In genomic region chr17:77388384-77389306, GRCh38 we compare ENCODE assay signal across 1 cellular context.
TF ChIP-seq lines count a peak whose summit lies in the region.

No MANE protein-coding gene starts in this region.

TF ChIP-seq in HepG2, 621 proteins besides CTCF, POLR2A, EP300 and RAD21 (continued from another document and continues in another):
- TF ChIP-seq ARID4A (CRISPR knock-in tag; IDR thresholded peaks at IDR 0.05; ENCODE audit: borderline replicate concordance) = peak; percentile 76
- no peak for TF ChIP-seq ETV5 (CRISPR knock-in tag; IDR thresholded peaks at IDR 0.05; ENCODE audit: borderline replicate concordance)
- 0 out of 2 replicates have a peak, but pooled peaks have one; percentile 22 for TF ChIP-seq GABPB1 (CRISPR knock-in tag; IDR thresholded peaks at IDR 0.05)
- TF ChIP-seq ZNF563 (CRISPR knock-in tag; IDR thresholded peaks at IDR 0.05) = peak; percentile 62; the same call in 1 of the 2 replicates
- TF ChIP-seq ERF (CRISPR knock-in tag; IDR thresholded peaks at IDR 0.05) = 0 out of 2 replicates have a peak, but pooled peaks have one; percentile 24
- no peak for TF ChIP-seq PHF5A (CRISPR knock-in tag; IDR thresholded peaks at IDR 0.05; ENCODE audit: low read depth, unreplicated experiment)
- TF ChIP-seq ZNF121 (CRISPR knock-in tag; IDR thresholded peaks at IDR 0.05) = peak; percentile 72
- TF ChIP-seq MTA1 (CRISPR knock-in tag; IDR thresholded peaks at IDR 0.05; ENCODE audit: borderline replicate concordance) = peak; percentile 91; the same call in 1 of the 2 replicates
- 0 out of 2 replicates have a peak, but pooled peaks have one; percentile 34 for TF ChIP-seq ZNF333 (CRISPR knock-in tag; IDR thresholded peaks at IDR 0.05; ENCODE audit: borderline replicate concordance)
- 0 out of 2 replicates have a peak, but pooled peaks have one; percentile 28 for TF ChIP-seq FOXO1 (CRISPR knock-in tag; IDR thresholded peaks at IDR 0.05)
- TF ChIP-seq ZNF292 (CRISPR knock-in tag; IDR thresholded peaks at IDR 0.05; ENCODE audit: borderline replicate concordance, low read depth) = peak; percentile 65; the same call in 1 of the 2 replicates
- TF ChIP-seq TARDBP (CRISPR knock-in tag; IDR thresholded peaks at IDR 0.05) = peak; percentile 67; the same call in 1 of the 2 replicates
- peak; percentile 36 for TF ChIP-seq SKI (IDR thresholded peaks at IDR 0.05; ENCODE audit: partially characterized antibody)
- TF ChIP-seq SAP130 (CRISPR knock-in tag; IDR thresholded peaks at IDR 0.05; ENCODE audit: low read depth) = peak; percentile 60
- TF ChIP-seq ZHX1 (CRISPR knock-in tag; IDR thresholded peaks at IDR 0.05; ENCODE audit: low read depth) = peak; percentile 78; the same call in 1 of the 2 replicates
- TF ChIP-seq, protein P1, sequence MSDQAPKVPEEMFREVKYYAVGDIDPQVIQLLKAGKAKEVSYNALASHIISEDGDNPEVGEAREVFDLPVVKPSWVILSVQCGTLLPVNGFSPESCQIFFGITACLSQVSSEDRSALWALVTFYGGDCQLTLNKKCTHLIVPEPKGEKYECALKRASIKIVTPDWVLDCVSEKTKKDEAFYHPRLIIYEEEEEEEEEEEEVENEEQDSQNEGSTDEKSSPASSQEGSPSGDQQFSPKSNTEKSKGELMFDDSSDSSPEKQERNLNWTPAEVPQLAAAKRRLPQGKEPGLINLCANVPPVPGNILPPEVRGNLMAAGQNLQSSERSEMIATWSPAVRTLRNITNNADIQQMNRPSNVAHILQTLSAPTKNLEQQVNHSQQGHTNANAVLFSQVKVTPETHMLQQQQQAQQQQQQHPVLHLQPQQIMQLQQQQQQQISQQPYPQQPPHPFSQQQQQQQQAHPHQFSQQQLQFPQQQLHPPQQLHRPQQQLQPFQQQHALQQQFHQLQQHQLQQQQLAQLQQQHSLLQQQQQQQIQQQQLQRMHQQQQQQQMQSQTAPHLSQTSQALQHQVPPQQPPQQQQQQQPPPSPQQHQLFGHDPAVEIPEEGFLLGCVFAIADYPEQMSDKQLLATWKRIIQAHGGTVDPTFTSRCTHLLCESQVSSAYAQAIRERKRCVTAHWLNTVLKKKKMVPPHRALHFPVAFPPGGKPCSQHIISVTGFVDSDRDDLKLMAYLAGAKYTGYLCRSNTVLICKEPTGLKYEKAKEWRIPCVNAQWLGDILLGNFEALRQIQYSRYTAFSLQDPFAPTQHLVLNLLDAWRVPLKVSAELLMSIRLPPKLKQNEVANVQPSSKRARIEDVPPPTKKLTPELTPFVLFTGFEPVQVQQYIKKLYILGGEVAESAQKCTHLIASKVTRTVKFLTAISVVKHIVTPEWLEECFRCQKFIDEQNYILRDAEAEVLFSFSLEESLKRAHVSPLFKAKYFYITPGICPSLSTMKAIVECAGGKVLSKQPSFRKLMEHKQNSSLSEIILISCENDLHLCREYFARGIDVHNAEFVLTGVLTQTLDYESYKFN (CRISPR knock-in tag; conservative IDR thresholded peaks at IDR 0.05) = peak; percentile 81
- TF ChIP-seq, protein P2, sequence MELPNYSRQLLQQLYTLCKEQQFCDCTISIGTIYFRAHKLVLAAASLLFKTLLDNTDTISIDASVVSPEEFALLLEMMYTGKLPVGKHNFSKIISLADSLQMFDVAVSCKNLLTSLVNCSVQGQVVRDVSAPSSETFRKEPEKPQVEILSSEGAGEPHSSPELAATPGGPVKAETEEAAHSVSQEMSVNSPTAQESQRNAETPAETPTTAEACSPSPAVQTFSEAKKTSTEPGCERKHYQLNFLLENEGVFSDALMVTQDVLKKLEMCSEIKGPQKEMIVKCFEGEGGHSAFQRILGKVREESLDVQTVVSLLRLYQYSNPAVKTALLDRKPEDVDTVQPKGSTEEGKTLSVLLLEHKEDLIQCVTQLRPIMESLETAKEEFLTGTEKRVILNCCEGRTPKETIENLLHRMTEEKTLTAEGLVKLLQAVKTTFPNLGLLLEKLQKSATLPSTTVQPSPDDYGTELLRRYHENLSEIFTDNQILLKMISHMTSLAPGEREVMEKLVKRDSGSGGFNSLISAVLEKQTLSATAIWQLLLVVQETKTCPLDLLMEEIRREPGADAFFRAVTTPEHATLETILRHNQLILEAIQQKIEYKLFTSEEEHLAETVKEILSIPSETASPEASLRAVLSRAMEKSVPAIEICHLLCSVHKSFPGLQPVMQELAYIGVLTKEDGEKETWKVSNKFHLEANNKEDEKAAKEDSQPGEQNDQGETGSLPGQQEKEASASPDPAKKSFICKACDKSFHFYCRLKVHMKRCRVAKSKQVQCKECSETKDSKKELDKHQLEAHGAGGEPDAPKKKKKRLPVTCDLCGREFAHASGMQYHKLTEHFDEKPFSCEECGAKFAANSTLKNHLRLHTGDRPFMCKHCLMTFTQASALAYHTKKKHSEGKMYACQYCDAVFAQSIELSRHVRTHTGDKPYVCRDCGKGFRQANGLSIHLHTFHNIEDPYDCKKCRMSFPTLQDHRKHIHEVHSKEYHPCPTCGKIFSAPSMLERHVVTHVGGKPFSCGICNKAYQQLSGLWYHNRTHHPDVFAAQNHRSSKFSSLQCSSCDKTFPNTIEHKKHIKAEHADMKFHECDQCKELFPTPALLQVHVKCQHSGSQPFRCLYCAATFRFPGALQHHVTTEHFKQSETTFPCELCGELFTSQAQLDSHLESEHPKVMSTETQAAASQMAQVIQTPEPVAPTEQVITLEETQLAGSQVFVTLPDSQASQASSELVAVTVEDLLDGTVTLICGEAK (IDR thresholded peaks at IDR 0.05) = no peak
- TF ChIP-seq, protein P2 (CRISPR knock-in tag; IDR thresholded peaks at IDR 0.05) = peak; percentile 56; the same call in 1 of the 2 replicates
- TF ChIP-seq ESRRA (CRISPR knock-in tag; IDR thresholded peaks at IDR 0.05; ENCODE audit: low read depth) = peak; percentile 89; the same call in 1 of the 2 replicates
- TF ChIP-seq ZBTB8A (CRISPR knock-in tag; IDR thresholded peaks at IDR 0.05; ENCODE audit: borderline replicate concordance, low read depth) = no peak
- TF ChIP-seq, protein P3, sequence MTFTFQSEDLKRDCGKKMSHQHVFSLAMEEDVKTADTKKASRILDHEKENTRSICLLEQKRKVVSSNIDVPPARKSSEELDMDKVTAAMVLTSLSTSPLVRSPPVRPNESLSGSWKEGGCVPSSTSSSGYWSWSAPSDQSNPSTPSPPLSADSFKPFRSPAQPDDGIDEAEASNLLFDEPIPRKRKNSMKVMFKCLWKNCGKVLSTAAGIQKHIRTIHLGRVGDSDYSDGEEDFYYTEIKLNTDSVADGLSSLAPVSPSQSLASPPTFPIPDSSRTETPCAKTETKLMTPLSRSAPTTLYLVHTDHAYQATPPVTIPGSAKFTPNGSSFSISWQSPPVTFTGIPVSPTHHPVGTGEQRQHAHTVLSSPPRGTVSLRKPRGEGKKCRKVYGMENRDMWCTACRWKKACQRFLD (CRISPR knock-in tag; IDR thresholded peaks at IDR 0.05; ENCODE audit: borderline replicate concordance) = peak; percentile 85; the same call in 1 of the 2 replicates
- TF ChIP-seq GTF3A (CRISPR knock-in tag; conservative IDR thresholded peaks at IDR 0.05) = 0 out of 2 replicates have a peak, but pooled peaks have one; percentile 68
- peak; percentile 67 for TF ChIP-seq GATAD2A (CRISPR knock-in tag; IDR thresholded peaks at IDR 0.05)
- peak; percentile 16; the same call in 1 of the 2 replicates for TF ChIP-seq THAP9 (CRISPR knock-in tag; IDR thresholded peaks at IDR 0.05; ENCODE audit: borderline replicate concordance)
- TF ChIP-seq ZNF280B (CRISPR knock-in tag; IDR thresholded peaks at IDR 0.05; ENCODE audit: borderline replicate concordance) = 0 out of 2 replicates have a peak, but pooled peaks have one; percentile 46
- TF ChIP-seq TSC22D2 (CRISPR knock-in tag; IDR thresholded peaks at IDR 0.05; ENCODE audit: borderline replicate concordance) = no peak
